In the genomic region with DNA sequence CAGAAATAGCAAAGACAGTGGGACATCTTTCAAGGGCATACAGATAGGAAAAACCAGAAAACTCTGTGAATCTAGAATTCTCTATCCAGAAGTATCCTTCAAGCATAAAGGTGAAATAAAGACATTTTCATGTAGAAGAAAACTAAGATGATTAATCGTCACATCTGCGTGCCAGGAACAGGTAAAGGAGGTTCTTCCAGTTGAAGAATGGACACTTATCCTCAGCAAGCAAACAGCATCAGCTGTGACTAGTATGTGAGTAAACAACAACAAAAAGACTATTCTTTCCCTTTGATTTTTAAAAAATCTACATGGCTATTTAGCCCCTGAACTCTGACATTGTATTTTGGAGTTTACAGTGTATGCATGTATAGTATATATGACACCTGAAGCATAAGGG, we compare ENCODE assay signal across 28 cellular contexts.
"Had no signal": no experiment of that assay in that cellular context is flagged by ENCODE, and none has a peak within 500 bp of the region (broad histone marks: within the 10 kb centered on the region; RNA-seq: fewer than 3 reads in every experiment).

No MANE protein-coding gene starts in this region.

- FAIRE-seq: colon, endometrium, endothelial cell of umbilical vein, frontal cortex had no signal

- H3K4me3 ChIP-seq: colonic mucosa, coronary artery, dorsolateral prefrontal cortex, esophagus muscularis mucosa, esophagus squamous epithelium, gastrocnemius medialis, gastroesophageal sphincter, heart left ventricle, heart right ventricle, hepatocyte had no signal

- H2AFZ ChIP-seq: hepatocyte had no signal

- H3K27ac ChIP-seq: colonic mucosa, coronary artery, dorsolateral prefrontal cortex, esophagus muscularis mucosa, esophagus squamous epithelium, foreskin keratinocyte, gastrocnemius medialis, gastroesophageal sphincter, heart left ventricle, heart right ventricle, hepatocyte had no signal

- H3K79me2 ChIP-seq: hepatocyte had no signal

- ATAC-seq: effector memory CD8-positive, alpha-beta T cell; esophagus mucosa; foreskin keratinocyte; gastrocnemius medialis; gastroesophageal sphincter; heart left ventricle; heart right ventricle had no signal

- H3K4me2 ChIP-seq: hepatocyte had no signal

- H3K9me3 ChIP-seq: colonic mucosa, gastrocnemius medialis, gastroesophageal sphincter had no signal

- H3K4me1 ChIP-seq: colonic mucosa, esophagus muscularis mucosa, esophagus squamous epithelium, foreskin keratinocyte, gastrocnemius medialis, gastroesophageal sphincter had no signal

- H3K36me3 ChIP-seq: colonic mucosa, esophagus muscularis mucosa, esophagus squamous epithelium, gastrocnemius medialis, gastroesophageal sphincter, heart left ventricle, heart right ventricle had no signal

- DNase-seq: colonic mucosa; cortex of kidney; dermis blood vessel endothelial cell; dorsolateral prefrontal cortex; effector CD4-positive, alpha-beta T cell; effector CD8-positive, alpha-beta T cell; effector memory CD4-positive, alpha-beta T cell; effector memory CD8-positive, alpha-beta T cell; endodermal cell; esophagus squamous epithelium; foreskin fibroblast; foreskin keratinocyte; foreskin melanocyte; gastrocnemius medialis; glutamatergic neuron; head of caudate nucleus; heart left ventricle; heart right ventricle; hippocampal formation had no signal

- H3K27me3 ChIP-seq: colonic mucosa, dorsolateral prefrontal cortex, esophagus muscularis mucosa, esophagus squamous epithelium, foreskin keratinocyte, gastrocnemius medialis, gastroesophageal sphincter, heart left ventricle, heart right ventricle, hepatocyte had no signal
